In the genomic region with DNA sequence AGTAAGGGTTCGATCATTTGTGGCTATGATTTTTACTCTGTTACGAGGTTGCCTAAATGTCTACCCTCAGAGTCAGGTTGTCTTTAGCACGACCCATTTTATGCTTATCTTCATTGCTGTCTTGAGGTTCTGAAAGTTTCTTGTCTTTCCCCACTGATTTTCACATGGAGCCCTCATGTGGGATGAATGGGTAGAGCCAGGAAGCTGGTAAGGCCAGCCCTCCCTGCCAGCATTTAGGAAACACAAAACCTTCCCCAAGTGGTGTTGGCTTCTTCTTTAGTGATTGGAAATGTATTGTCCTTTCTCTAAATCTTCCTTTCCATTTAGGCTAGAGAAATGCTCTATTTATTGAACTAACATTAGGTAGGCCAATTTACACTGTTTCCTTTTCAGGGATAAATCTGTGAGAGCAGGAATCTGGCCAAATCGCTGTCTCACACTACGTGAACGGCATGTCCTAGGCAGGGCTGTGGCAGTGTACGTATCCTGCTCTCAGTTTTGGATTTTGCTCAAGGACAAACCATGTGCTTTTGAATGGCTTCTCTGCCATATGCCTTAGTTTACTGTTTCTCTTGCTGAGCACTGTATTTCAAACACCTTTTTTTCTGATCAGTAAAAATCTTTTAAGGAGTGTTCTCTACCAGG, we compare ENCODE assay signal across 15 cellular contexts. TPM values are rescaled to one million over a fixed set of nuclear protein-coding genes. Genes with fewer than 3 reads are reported as not detected.
A peak's percentile ranks its signal among the peaks of the same experiment; 100 is the strongest.
DNase-seq lines count a peak whose midpoint lies in the region; ATAC-seq, FAIRE-seq and TF ChIP-seq lines count a peak whose summit lies in the region.
"Had no signal": no experiment of that assay in that cellular context is flagged by ENCODE, and none has a peak within 500 bp of the region (broad histone marks: within the 10 kb centered on the region; RNA-seq: fewer than 3 reads in every experiment).

No MANE protein-coding gene starts in this region.

- intact Hi-C loops in adrenal gland (cut with DNase I) (no loop called here), heart right ventricle (cut with DNase I) (loop anchor here in 5 of 10 donors (2.0 to 10.0 kb wide), 4 partner anchors 38 to 73 kb away; no protein-coding TSS in a partner anchor), ovary (cut with DNase I) (no loop called here)

- no peak overlapping the region for H3K4me2 ChIP-seq in A549

- peak; percentile 82 for FAIRE-seq in A549 (lab: Jason Lieb, UNC)
- FAIRE-seq: colon, D721Med had no signal

- no peak for TF ChIP-seq POLR2A in A549 (IDR thresholded peaks at IDR 0.05; ENCODE audit: low read length)
- no peak for TF ChIP-seq POLR2A in adrenal gland (IDR thresholded peaks at IDR 0.05)
- no peak for TF ChIP-seq POLR2A in ovary (IDR thresholded peaks at IDR 0.05)

- ATAC-seq in A549 (peak in 1 of 2 experiments; percentile 36; a peak in 1 of 6 replicates), heart right ventricle (peak; percentile 40 to 91 (median 80)), HG03457 (IDR thresholded peaks at IDR 0.05; ENCODE audit: unreplicated experiment) (no peak), HG02678 (IDR thresholded peaks at IDR 0.05; ENCODE audit: unreplicated experiment) (no peak)

- no peak overlapping the region for H3K27ac ChIP-seq in A549
- peak overlapping the region in 4 of 5 donors; percentile 33 to 71 (median 65) for H3K27ac ChIP-seq in adrenal gland
- H3K27ac ChIP-seq in heart right ventricle, result peak overlapping the region; percentile 45 to 87 (median 78)
- H3K27ac ChIP-seq in ovary, result peak overlapping the region in 1 of 2 donors; percentile 32

- H3K4me3 ChIP-seq in A549, result no peak overlapping the region
- no peak overlapping the region for H3K4me3 ChIP-seq in adrenal gland
- H3K4me3 ChIP-seq in heart right ventricle, result no peak overlapping the region
- no peak overlapping the region for H3K4me3 ChIP-seq in ovary
- H3K4me3 ChIP-seq: skin epidermis had no signal

- CTCF ChIA-PET in A549 (lab: Yijun Ruan, JAX), result interaction anchor here (0.6 to 3.0 kb wide), 3 partner anchors 75 to 116 kb away, joined by 3 to 14 read pairs (median 4); no protein-coding TSS in a partner anchor

- TF ChIP-seq RAD21 in A549 (conservative IDR thresholded peaks at IDR 0.05 in 1 of 2, IDR thresholded peaks at IDR 0.05 in 1 of 2), result no peak

- TF ChIP-seq CTCF in A549 (IDR thresholded peaks at IDR 0.05) (no peak), adrenal gland (IDR thresholded peaks at IDR 0.05) (peak in 2 of 6 experiments; percentile 8 to 15), heart right ventricle (IDR thresholded peaks at IDR 0.05) (peak in 5 of 9 donors; percentile 2 to 42 (median 41)), ovary (IDR thresholded peaks at IDR 0.05) (no peak)

- H3K4me1 ChIP-seq in A549, result no peaks in the 10 kb centered on the region
- H3K4me1 ChIP-seq in adrenal gland (replicated peaks in 1 of 2), result peaks cover 7 to 27% of the 10 kb centered on the region in 2 donors
- H3K4me1 ChIP-seq in heart right ventricle, result peaks cover 4 to 77% (median 55%) of the 10 kb centered on the region in 9 donors
- H3K4me1 ChIP-seq in ovary (ENCODE audit: insufficient read depth), result peaks cover 8% of the 10 kb centered on the region

- no peaks in the 10 kb centered on the region for H3K9me3 ChIP-seq in A549
- no peaks in the 10 kb centered on the region for H3K9me3 ChIP-seq in adrenal gland (replicated peaks in 1 of 3)
- no peaks in the 10 kb centered on the region for H3K9me3 ChIP-seq in heart right ventricle
- no peaks in the 10 kb centered on the region for H3K9me3 ChIP-seq in ovary

- POLR2A ChIA-PET in A549 (lab: Yijun Ruan, JAX), result no interaction called here

- H3K27me3 ChIP-seq in adrenal gland (no peaks in the 10 kb centered on the region), heart right ventricle (no peaks in the 10 kb centered on the region), ovary (no peaks in the 10 kb centered on the region)

- DNase-seq in A549 (ENCODE audit: low read depth in 1 of 2, low spot score in 1 of 2) (no peak), adrenal gland (peak; percentile 42 to 83 (median 67)), heart right ventricle (peak in 1 of 2 donors; percentile 64), ovary (peak in 4 of 5 donors; percentile 26 to 58 (median 49)), putamen (ENCODE audit: low spot score) (no peak)
- DNase-seq in stimulated activated CD4-positive, alpha-beta T cell treated with anti-CD3 and anti-CD28 coated beads, Interleukin-2, amount 100 ng/mL, for 48 hours, result no peak
- DNase-seq: foreskin melanocyte, KBM-7, NCI-H187 treated with DMSO at 0.1 percent for 48 hours, nephron progenitor cell had no signal

- WGBS in A549 (ENCODE audit: missing lambda C conversion rate), result 82% methylated on average over 7 of the region's 7 CpGs
- WGBS in adrenal gland, 4 donors, result 50 to 65% (median 53%) methylated on average over 7 of the region's 7 CpGs
- 46 to 47% methylated on average over 7 of the region's 7 CpGs for WGBS in heart right ventricle, 2 donors
- 43 to 51% (median 43%) methylated on average over 7 of the region's 7 CpGs for WGBS in ovary, 3 donors

- H3K36me3 ChIP-seq in adrenal gland (replicated peaks in 1 of 2) (peaks cover 0 to 42% of the 10 kb centered on the region in 2 donors), heart right ventricle (peaks cover 0 to 86% (median 35%) of the 10 kb centered on the region in 9 donors), ovary (no peaks in the 10 kb centered on the region)

- TF ChIP-seq EP300 in A549 (IDR thresholded peaks at IDR 0.05), result no peak
- TF ChIP-seq EP300 in ovary (IDR thresholded peaks at IDR 0.05), result no peak

TF ChIP-seq in A549, 52 proteins besides CTCF, POLR2A, EP300 and RAD21:
- no peak for TF ChIP-seq KDM1A (IDR thresholded peaks at IDR 0.05; ENCODE audit: low read depth)
- no peak for TF ChIP-seq EHMT2 (IDR thresholded peaks at IDR 0.05; ENCODE audit: low read depth)
- TF ChIP-seq, protein P1, sequence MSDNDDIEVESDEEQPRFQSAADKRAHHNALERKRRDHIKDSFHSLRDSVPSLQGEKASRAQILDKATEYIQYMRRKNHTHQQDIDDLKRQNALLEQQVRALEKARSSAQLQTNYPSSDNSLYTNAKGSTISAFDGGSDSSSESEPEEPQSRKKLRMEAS (IDR thresholded peaks at IDR 0.05), result no peak
- no peak for TF ChIP-seq ZC3H11A (IDR thresholded peaks at IDR 0.05)
- TF ChIP-seq, protein P2, sequence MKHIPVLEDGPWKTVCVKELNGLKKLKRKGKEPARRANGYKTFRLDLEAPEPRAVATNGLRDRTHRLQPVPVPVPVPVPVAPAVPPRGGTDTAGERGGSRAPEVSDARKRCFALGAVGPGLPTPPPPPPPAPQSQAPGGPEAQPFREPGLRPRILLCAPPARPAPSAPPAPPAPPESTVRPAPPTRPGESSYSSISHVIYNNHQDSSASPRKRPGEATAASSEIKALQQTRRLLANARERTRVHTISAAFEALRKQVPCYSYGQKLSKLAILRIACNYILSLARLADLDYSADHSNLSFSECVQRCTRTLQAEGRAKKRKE (CRISPR knock-in tag; IDR thresholded peaks at IDR 0.05; ENCODE audit: low read depth), result no peak
- TF ChIP-seq ZNF302 (CRISPR knock-in tag; IDR thresholded peaks at IDR 0.05), result no peak
- no peak for TF ChIP-seq RCOR1 (IDR thresholded peaks at IDR 0.05; ENCODE audit: low read depth, low read length)
- no peak for TF ChIP-seq HOXB13 (CRISPR knock-in tag; IDR thresholded peaks at IDR 0.05; ENCODE audit: low read depth)
- no peak for TF ChIP-seq EHF (CRISPR knock-in tag; IDR thresholded peaks at IDR 0.05)
- TF ChIP-seq, protein P3, sequence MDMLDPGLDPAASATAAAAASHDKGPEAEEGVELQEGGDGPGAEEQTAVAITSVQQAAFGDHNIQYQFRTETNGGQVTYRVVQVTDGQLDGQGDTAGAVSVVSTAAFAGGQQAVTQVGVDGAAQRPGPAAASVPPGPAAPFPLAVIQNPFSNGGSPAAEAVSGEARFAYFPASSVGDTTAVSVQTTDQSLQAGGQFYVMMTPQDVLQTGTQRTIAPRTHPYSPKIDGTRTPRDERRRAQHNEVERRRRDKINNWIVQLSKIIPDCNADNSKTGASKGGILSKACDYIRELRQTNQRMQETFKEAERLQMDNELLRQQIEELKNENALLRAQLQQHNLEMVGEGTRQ (IDR thresholded peaks at IDR 0.05), result no peak
- no peak for TF ChIP-seq MYC (IDR thresholded peaks at IDR 0.05; ENCODE audit: borderline replicate concordance, low read length)
- TF ChIP-seq CBX2 (IDR thresholded peaks at IDR 0.05; ENCODE audit: borderline replicate concordance, low read depth), result no peak
- TF ChIP-seq TFCP2L1 (CRISPR knock-in tag; IDR thresholded peaks at IDR 0.05), result no peak
- TF ChIP-seq RARB (CRISPR knock-in tag; IDR thresholded peaks at IDR 0.05), result no peak
- no peak for TF ChIP-seq FOSL2 (IDR thresholded peaks at IDR 0.05)
- no peak for TF ChIP-seq FOSL2 (CRISPR knock-in tag; IDR thresholded peaks at IDR 0.05)
- no peak for TF ChIP-seq HDAC2 (IDR thresholded peaks at IDR 0.05)
- no peak for TF ChIP-seq FOXS1 (CRISPR knock-in tag; IDR thresholded peaks at IDR 0.05)
- TF ChIP-seq ZFP36 (IDR thresholded peaks at IDR 0.05; ENCODE audit: borderline replicate concordance, partially characterized antibody), result no peak
- TF ChIP-seq RNF2 (IDR thresholded peaks at IDR 0.05; ENCODE audit: borderline replicate concordance, low read depth), result no peak
- TF ChIP-seq PHF8 (IDR thresholded peaks at IDR 0.05; ENCODE audit: borderline replicate concordance, low read depth), result no peak
TF ChIP-seq in A549: peak in this region for 0.

RNA-seq across cellular contexts. Expression of gene MYZAP, which starts 43.7 kb away (rescaled TPM):
- polyA plus RNA-seq in A549 (2011; rRNA removed), result 1.1 and 1.2 TPM in 2 replicates
- 0.19 and 0.24 TPM in 2 replicates for polyA plus RNA-seq in A549 (2012; cell fraction: cytosol; rRNA removed)
- polyA plus RNA-seq in A549 (2012; cell fraction: nucleus; rRNA removed), result 0.06 TPM in 1 of 2 replicates, not detected in the other
- 1.8 to 2.6 TPM (median 2.4 TPM) in 3 replicates for polyA plus RNA-seq in A549 (2017; fragmentation: RNase III; extraction: RNeasy Plus Mini Kit Qiagen cat#74134 plus additional on column Dnase treatment)
- polyA minus RNA-seq in A549 (2011; rRNA and poly(A)+ RNA removed), result 0.37 TPM in 1 of 2 replicates, not detected in the other
- total RNA-seq in adrenal gland, result 100 to 1,000 TPM in 2 of 8 donors, 10 to 100 TPM in 6; 46.2 to 176 (median 76.5) TPM
- 100 to 1,000 TPM in 1 of 3 donors, 10 to 100 TPM in 2; 21.4 to 125 (median 24.8) TPM for polyA plus RNA-seq in adrenal gland
- total RNA-seq in heart right ventricle, result 1,000 to 10,000 TPM in 4 of 10 donors, 100 to 1,000 TPM in 6; 505 to 1,280 (median 954) TPM
- polyA plus RNA-seq in heart right ventricle, result 100 to 1,000 TPM; 197 to 303 TPM
- total RNA-seq in ovary, result 10 to 100 TPM in 1 of 7 donors, 1 to 10 TPM in 6; 1.1 to 11.0 (median 3.9) TPM
- polyA plus RNA-seq in ovary, result 10 to 100 TPM in 1 of 2 donors, 1 to 10 TPM in 1; 7.3 to 11.3 TPM

Comparison
In these comparisons a context has a peak if more than half of its experiments do, and no peak if none do; other contexts are left out.
1. ATAC-seq: peak in heart right ventricle (8 of 8); none in HG03457 (single experiment) and HG02678 (single experiment).
2. DNase-seq: peak in adrenal gland (7 of 7) and ovary (4 of 5); none in A549 (0 of 2), stimulated activated CD4-positive, alpha-beta T cell treated with anti-CD3 and anti-CD28 coated beads, Interleukin-2, amount 100 ng/mL, for 48 hours (0 of 2) and putamen (single experiment).
3. H3K27ac ChIP-seq: peak in adrenal gland (4 of 5) and heart right ventricle (10 of 10); none in A549 (0 of 2).
4. CTCF ChIP-seq: peak in heart right ventricle (5 of 9); none in A549 (single experiment) and ovary (0 of 3).